In genomic region chr10:30818010-30818660, GRCh38 we compare ENCODE assay signal across 10 cellular contexts.
DNase-seq lines count a peak whose midpoint lies in the region; ATAC-seq and TF ChIP-seq lines count a peak whose summit lies in the region.
"Had no signal": no experiment of that assay in that cellular context is flagged by ENCODE, and none has a peak within 500 bp of the region (broad histone marks: within the 10 kb centered on the region; RNA-seq: fewer than 3 reads in every experiment).

No MANE protein-coding gene starts in this region.

- H3K4me1 ChIP-seq in thoracic aorta (ENCODE audit: control insufficient read depth in 1 of 2, low read depth in 2 of 2) = peaks cover 16 to 89% of the 10 kb centered on the region in 2 donors

- H3K9me3 ChIP-seq in thoracic aorta = no peaks in the 10 kb centered on the region
- H3K9me3 ChIP-seq: testis had no signal

- no peaks in the 10 kb centered on the region for H3K36me3 ChIP-seq in thoracic aorta

- no peak for TF ChIP-seq CTCF in thoracic aorta (IDR thresholded peaks at IDR 0.05)

- ATAC-seq in HG02763 (IDR thresholded peaks at IDR 0.05; ENCODE audit: unreplicated experiment) (peak; percentile 55), thoracic aorta (ENCODE audit: insufficient number of reproducible peaks, low FRiP score, low read depth) (no peak), GM18867 (IDR thresholded peaks at IDR 0.05; ENCODE audit: unreplicated experiment) (no peak), HG02970 (IDR thresholded peaks at IDR 0.05; ENCODE audit: low FRiP score, unreplicated experiment) (no peak)
- ATAC-seq in activated naive CD8-positive, alpha-beta T cell treated with anti-CD3 and anti-CD28 coated beads, Interleukin-2, amount 50 U/mL, for 24 hours = no peak

- no peaks in the 10 kb centered on the region for H3K9me3 Mint-ChIP-seq in activated naive CD8-positive, alpha-beta T cell treated with anti-CD3 and anti-CD28 coated beads, Interleukin-2, amount 50 U/mL, for 24 hours

- H3K4me1 Mint-ChIP-seq in activated naive CD8-positive, alpha-beta T cell treated with anti-CD3 and anti-CD28 coated beads, Interleukin-2, amount 50 U/mL, for 24 hours = peaks cover 20% of the 10 kb centered on the region

- no peaks in the 10 kb centered on the region for H3K27me3 Mint-ChIP-seq in activated naive CD8-positive, alpha-beta T cell treated with anti-CD3 and anti-CD28 coated beads, Interleukin-2, amount 50 U/mL, for 24 hours

- no peaks in the 10 kb centered on the region for H3K27me3 ChIP-seq in layer of hippocampus (ENCODE audit: control insufficient read depth, insufficient read depth, low read length)
- no peaks in the 10 kb centered on the region for H3K27me3 ChIP-seq in thoracic aorta (replicated peaks; ENCODE audit: insufficient read depth)
- H3K27me3 ChIP-seq: testis had no signal

- H3K4me3 ChIP-seq in thoracic aorta = peak overlapping the region; percentile 68
- H3K4me3 ChIP-seq: testis had no signal

- DNase-seq in astrocyte of the hippocampus (ENCODE audit: low read depth, low spot score) (peak; percentile 48), thoracic aorta (ENCODE audit: low spot score) (no peak), NCI-H2196 (lab: John Stamatoyannopoulos, UW; ENCODE audit: unreplicated experiment) (no peak)
- no peak for DNase-seq in activated naive CD8-positive, alpha-beta T cell treated with anti-CD3 and anti-CD28 coated beads, Interleukin-2, amount 50 U/mL, for 24 hours
- DNase-seq: NCI-H69, testis had no signal

- H3K27ac Mint-ChIP-seq in activated naive CD8-positive, alpha-beta T cell treated with anti-CD3 and anti-CD28 coated beads, Interleukin-2, amount 50 U/mL, for 24 hours = no peak overlapping the region

- H3K27ac ChIP-seq in layer of hippocampus (ENCODE audit: low read depth, low read length) (peak overlapping the region; percentile 3), thoracic aorta (peak overlapping the region; percentile 90 to 96)
- H3K27ac ChIP-seq: testis had no signal

- no peak overlapping the region for H3K4me3 Mint-ChIP-seq in activated naive CD8-positive, alpha-beta T cell treated with anti-CD3 and anti-CD28 coated beads, Interleukin-2, amount 50 U/mL, for 24 hours

- no peaks in the 10 kb centered on the region for H3K36me3 Mint-ChIP-seq in activated naive CD8-positive, alpha-beta T cell treated with anti-CD3 and anti-CD28 coated beads, Interleukin-2, amount 50 U/mL, for 24 hours (ENCODE audit: low read depth)
